In genomic region chr22:44020981-44021380, GRCh38 we compare ENCODE assay signal across 17 cellular contexts. TPM values are rescaled to one million over a fixed set of nuclear protein-coding genes. Genes with fewer than 3 reads are reported as not detected.
A peak's percentile ranks its signal among the peaks of the same experiment; 100 is the strongest.
DNase-seq lines count a peak whose midpoint lies in the region; ATAC-seq and TF ChIP-seq lines count a peak whose summit lies in the region.
"Had no signal": no experiment of that assay in that cellular context is flagged by ENCODE, and none has a peak within 500 bp of the region (broad histone marks: within the 10 kb centered on the region; RNA-seq: fewer than 3 reads in every experiment).

No MANE protein-coding gene starts in this region.

- no peaks in the 10 kb centered on the region for H3K9me3 ChIP-seq in lower lobe of right lung
- H3K9me3 ChIP-seq: adrenal gland, colonic mucosa, esophagus muscularis mucosa, thoracic aorta had no signal

- POLR2A ChIA-PET in activated B cell treated with CpG ODN at 0.5 μM for 24 hours (lab: Charles Lee): no interaction called here

- no peaks in the 10 kb centered on the region for H3K36me3 ChIP-seq in lower lobe of right lung
- H3K36me3 ChIP-seq: adrenal gland, colonic mucosa, esophagus muscularis mucosa, thoracic aorta had no signal

- no peak overlapping the region for H3K27ac ChIP-seq in lower lobe of right lung
- H3K27ac ChIP-seq: colonic mucosa, esophagus muscularis mucosa, HL-60, thoracic aorta had no signal

- no peaks in the 10 kb centered on the region for H3K36me3 Mint-ChIP-seq in natural killer cell treated with Interleukin-12 subunit alpha and Interleukin-12 subunit beta and Interleukin-15 and Interleukin-18, amount 100 ng/mL, for 72 hours
- H3K36me3 Mint-ChIP-seq in natural killer cell: no peaks in the 10 kb centered on the region
- peaks cover 11% of the 10 kb centered on the region for H3K36me3 Mint-ChIP-seq in activated B cell treated with CpG ODN at 0.5 μM for 24 hours (ENCODE audit: low read depth)

- ATAC-seq in natural killer cell treated with Interleukin-12 subunit alpha and Interleukin-12 subunit beta and Interleukin-15 and Interleukin-18, amount 100 ng/mL, for 72 hours: no peak
- ATAC-seq in natural killer cell: no peak
- no peak for ATAC-seq in activated B cell treated with CpG ODN at 0.5 μM for 24 hours (ENCODE audit: low read depth)
- no peak for ATAC-seq in lower lobe of right lung
- ATAC-seq in GM18907 (IDR thresholded peaks at IDR 0.05; ENCODE audit: unreplicated experiment): no peak
- no peak for ATAC-seq in HG02588 (IDR thresholded peaks at IDR 0.05; ENCODE audit: unreplicated experiment)

- peak overlapping the region in 1 of 2 donors; percentile 21 for H3K27ac Mint-ChIP-seq in natural killer cell treated with Interleukin-12 subunit alpha and Interleukin-12 subunit beta and Interleukin-15 and Interleukin-18, amount 100 ng/mL, for 72 hours
- H3K27ac Mint-ChIP-seq in natural killer cell: no peak overlapping the region
- peak overlapping the region; percentile 3 for H3K27ac Mint-ChIP-seq in activated B cell treated with CpG ODN at 0.5 μM for 24 hours

- CTCF ChIA-PET in activated B cell treated with CpG ODN at 0.5 μM for 24 hours (lab: Charles Lee): interaction anchor here (0.8 to 2.2 kb wide), 3 partner anchors 25 to 60 kb away, joined by 3 to 6 read pairs (median 6); no protein-coding TSS in a partner anchor

- no peak overlapping the region for H3K4me3 Mint-ChIP-seq in natural killer cell treated with Interleukin-12 subunit alpha and Interleukin-12 subunit beta and Interleukin-15 and Interleukin-18, amount 100 ng/mL, for 72 hours
- H3K4me3 Mint-ChIP-seq in natural killer cell (no peak overlapping the region), activated B cell treated with CpG ODN at 0.5 μM for 24 hours (no peak overlapping the region)

- in situ Hi-C loops in GM13977 (cut with MboI; ENCODE audit: low pct_unique_long_range_greater_than_20kb, low sequenced_read_pairs, unreplicated experiment): no loop called here

- TF ChIP-seq CTCF in natural killer cell (IDR thresholded peaks at IDR 0.05) (no peak), activated B cell treated with CpG ODN at 0.5 μM for 24 hours (IDR thresholded peaks at IDR 0.05) (no peak), lower lobe of right lung (IDR thresholded peaks at IDR 0.05) (no peak), GM13977 (IDR thresholded peaks at IDR 0.05; ENCODE audit: extremely low read depth, insufficient read depth, missing control alignments) (no peak)

- intact Hi-C loops in natural killer cell (cut with micrococcal nuclease): no loop called here
- intact Hi-C loops in activated B cell treated with CpG ODN at 0.5 μM for 24 hours (cut with micrococcal nuclease): no loop called here
- intact Hi-C loops in lower lobe of right lung (cut with DNase I): no loop called here

- peaks cover 15% of the 10 kb centered on the region for H3K4me1 ChIP-seq in lower lobe of right lung
- H3K4me1 ChIP-seq: colonic mucosa had no signal

- H3K27me3 ChIP-seq in lower lobe of right lung (ENCODE audit: low read depth): no peaks in the 10 kb centered on the region
- H3K27me3 ChIP-seq: adrenal gland, esophagus muscularis mucosa had no signal

- no peaks in the 10 kb centered on the region for H3K9me3 Mint-ChIP-seq in natural killer cell treated with Interleukin-12 subunit alpha and Interleukin-12 subunit beta and Interleukin-15 and Interleukin-18, amount 100 ng/mL, for 72 hours
- no peaks in the 10 kb centered on the region for H3K9me3 Mint-ChIP-seq in natural killer cell
- no peaks in the 10 kb centered on the region for H3K9me3 Mint-ChIP-seq in activated B cell treated with CpG ODN at 0.5 μM for 24 hours

- peaks cover 14 to 21% of the 10 kb centered on the region in 2 donors for H3K4me1 Mint-ChIP-seq in natural killer cell treated with Interleukin-12 subunit alpha and Interleukin-12 subunit beta and Interleukin-15 and Interleukin-18, amount 100 ng/mL, for 72 hours (ENCODE audit: low read depth in 2 of 2)
- H3K4me1 Mint-ChIP-seq in natural killer cell (peaks cover 14 to 16% of the 10 kb centered on the region in 2 donors), activated B cell treated with CpG ODN at 0.5 μM for 24 hours (peaks cover 52% of the 10 kb centered on the region)

- peak; percentile 18 for DNase-seq in natural killer cell treated with Interleukin-12 subunit alpha and Interleukin-12 subunit beta and Interleukin-15 and Interleukin-18, amount 100 ng/mL, for 72 hours (ENCODE audit: low spot score)
- DNase-seq in natural killer cell (no peak), activated B cell treated with CpG ODN at 0.5 μM for 24 hours (no peak), lower lobe of right lung (peak; percentile 17), NCI-H1930 (lab: John Stamatoyannopoulos, UW) (no peak), GM13977 (ENCODE audit: low spot score) (no peak)
- DNase-seq: colonic mucosa, NCI-H146, NCI-H510A, retina, SW 1271 had no signal

- no peak overlapping the region for H3K4me3 ChIP-seq in lower lobe of right lung
- H3K4me3 ChIP-seq: adrenal gland, colonic mucosa, esophagus muscularis mucosa, thoracic aorta had no signal

- H3K27me3 Mint-ChIP-seq in natural killer cell treated with Interleukin-12 subunit alpha and Interleukin-12 subunit beta and Interleukin-15 and Interleukin-18, amount 100 ng/mL, for 72 hours: peaks cover 0 to 4% of the 10 kb centered on the region in 2 donors
- H3K27me3 Mint-ChIP-seq in natural killer cell (ENCODE audit: low read depth in 2 of 2) (peaks cover 5 to 8% of the 10 kb centered on the region in 2 donors), activated B cell treated with CpG ODN at 0.5 μM for 24 hours (no peaks in the 10 kb centered on the region)

RNA-seq across cellular contexts. Expression of gene PARVB, which starts 3.1 kb away (rescaled TPM):
- 10 to 100 TPM; 16.9 to 61.3 TPM for total RNA-seq in natural killer cell treated with Interleukin-12 subunit alpha and Interleukin-12 subunit beta and Interleukin-15 and Interleukin-18, amount 100 ng/mL, for 72 hours
- total RNA-seq in natural killer cell (10 to 100 TPM in 1 of 3 donors, 1 to 10 TPM in 2; 2.9 to 12.5 (median 8.1) TPM), activated B cell treated with CpG ODN at 0.5 μM for 24 hours (53.5 and 53.6 TPM in 2 replicates), lower lobe of right lung (44.7 TPM)

Comparison
In these comparisons a context has a peak if more than half of its experiments do, and no peak if none do; other contexts are left out.
1. DNase-seq: peak in natural killer cell treated with Interleukin-12 subunit alpha and Interleukin-12 subunit beta and Interleukin-15 and Interleukin-18, amount 100 ng/mL, for 72 hours (single experiment) and lower lobe of right lung (single experiment); none in natural killer cell (single experiment), activated B cell treated with CpG ODN at 0.5 μM for 24 hours (single experiment), NCI-H1930 (0 of 2) and GM13977 (single experiment).